In genomic region chrX:123201720-123202119, GRCh38 we compare ENCODE assay signal across 30 cellular contexts. TPM values are rescaled to one million over a fixed set of nuclear protein-coding genes. Genes with fewer than 3 reads are reported as not detected.
"Had no signal": no experiment of that assay in that cellular context is flagged by ENCODE, and none has a peak within 500 bp of the region (broad histone marks: within the 10 kb centered on the region; RNA-seq: fewer than 3 reads in every experiment).

No MANE protein-coding gene starts in this region.

- H3K27ac ChIP-seq: esophagus squamous epithelium, foreskin keratinocyte, hepatocyte, pancreas, psoas muscle, tibial artery had no signal

- H3K4me1 Mint-ChIP-seq: activated B cell treated with CpG ODN at 0.5 μM for 24 hours; activated CD4-positive, alpha-beta T cell treated with anti-CD3 and anti-CD28 coated beads for 36 hours; activated naive CD8-positive, alpha-beta T cell treated with anti-CD3 and anti-CD28 coated beads for 36 hours; activated T-helper 17 cell treated with anti-CD3 and anti-CD28 coated beads, Interleukin-2, amount 50 U/mL, for 72 hours; endodermal cell; immature natural killer cell; stimulated activated effector memory CD8-positive, alpha-beta T cell treated with anti-CD3 and anti-CD28 coated beads, Interleukin-12 subunit alpha, Interleukin-12 subunit beta, amount 100 ng/mL, for 72 hours; stimulated activated naive CD8-positive, alpha-beta T cell treated with anti-CD3 and anti-CD28 coated beads, Interleukin-15, amount 100 ng/mL, for 72 hours had no signal

- H3K4me3 ChIP-seq: esophagus squamous epithelium, hepatocyte, mucosa of descending colon, pancreas, psoas muscle, tibial artery had no signal

- H3K4me2 ChIP-seq: hepatocyte had no signal

- H3K27me3 Mint-ChIP-seq: activated B cell treated with CpG ODN at 0.5 μM for 24 hours; activated CD4-positive, alpha-beta T cell treated with anti-CD3 and anti-CD28 coated beads for 36 hours; activated naive CD8-positive, alpha-beta T cell treated with anti-CD3 and anti-CD28 coated beads for 36 hours; activated T-helper 17 cell treated with anti-CD3 and anti-CD28 coated beads, Interleukin-2, amount 50 U/mL, for 72 hours; stimulated activated naive CD8-positive, alpha-beta T cell treated with anti-CD3 and anti-CD28 coated beads, Interleukin-15, amount 100 ng/mL, for 72 hours had no signal

- H3K27me3 ChIP-seq: esophagus squamous epithelium, foreskin keratinocyte, hepatocyte, pancreas, tibial artery had no signal

- H2AFZ ChIP-seq: hepatocyte had no signal

- H3K36me3 Mint-ChIP-seq: activated naive CD8-positive, alpha-beta T cell treated with anti-CD3 and anti-CD28 coated beads for 36 hours; immature natural killer cell; stimulated activated effector memory CD8-positive, alpha-beta T cell treated with anti-CD3 and anti-CD28 coated beads, Interleukin-12 subunit alpha, Interleukin-12 subunit beta, amount 100 ng/mL, for 72 hours had no signal

- DNase-seq: activated B cell treated with CpG ODN at 0.5 μM for 24 hours; activated CD4-positive, alpha-beta T cell treated with anti-CD3 and anti-CD28 coated beads for 36 hours; activated CD4-positive, alpha-beta T cell treated with anti-CD3 and anti-CD28 coated beads, Interleukin-2, amount 50 U/mL, for 4 hours; activated CD8-positive, alpha-beta memory T cell treated with anti-CD3 and anti-CD28 coated beads for 24 hours; activated CD8-positive, alpha-beta memory T cell treated with anti-CD3 and anti-CD28 coated beads, Interleukin-2, amount 50 U/mL, for 4 hours; activated naive CD4-positive, alpha-beta T cell; activated naive CD8-positive, alpha-beta T cell treated with anti-CD3 and anti-CD28 coated beads for 36 hours; activated T-cell treated with anti-CD3 and anti-CD28 coated beads, Interleukin-2, amount 50 U/mL, for 24 hours; amniotic stem cell; cerebellar nuclear complex; cortex of kidney; endodermal cell; esophagus squamous epithelium; foreskin keratinocyte; immature natural killer cell; kidney glomerular epithelial cell; mesendoderm; mucosa of descending colon; nephron progenitor cell; pancreas; psoas muscle; right cardiac atrium; stimulated activated CD4-positive, alpha-beta T cell treated with anti-CD3 and anti-CD28 coated beads, Interleukin-1b, Interleukin-23, amount 100 ng/mL, for 48 hours; stimulated activated naive CD8-positive, alpha-beta T cell treated with anti-CD3 and anti-CD28 coated beads, Interleukin-15, amount 100 ng/mL, for 72 hours; T1000; tibial artery had no signal

- H3K36me3 ChIP-seq: esophagus squamous epithelium, pancreas, tibial artery had no signal

- H3K4me1 ChIP-seq: esophagus squamous epithelium, foreskin keratinocyte, pancreas, psoas muscle, tibial artery had no signal

- H3K9me3 Mint-ChIP-seq: activated B cell treated with CpG ODN at 0.5 μM for 24 hours; activated naive CD8-positive, alpha-beta T cell treated with anti-CD3 and anti-CD28 coated beads for 36 hours; activated T-cell treated with anti-CD3 and anti-CD28 coated beads, Interleukin-2, amount 50 U/mL, for 24 hours; activated T-helper 17 cell treated with anti-CD3 and anti-CD28 coated beads, Interleukin-2, amount 50 U/mL, for 72 hours; immature natural killer cell; stimulated activated effector memory CD8-positive, alpha-beta T cell treated with anti-CD3 and anti-CD28 coated beads, Interleukin-12 subunit alpha, Interleukin-12 subunit beta, amount 100 ng/mL, for 72 hours; stimulated activated naive CD8-positive, alpha-beta T cell treated with anti-CD3 and anti-CD28 coated beads, Interleukin-15, amount 100 ng/mL, for 72 hours; T-helper 1 cell treated with Interleukin-12 subunit alpha and Interleukin-12 subunit beta and Interleukin-4 antibody, amounts not matched to agents 30 μg/mL and 1 μg/mL, for 36 hours had no signal

- H3K27ac Mint-ChIP-seq: activated B cell treated with CpG ODN at 0.5 μM for 24 hours; activated CD4-positive, alpha-beta T cell treated with anti-CD3 and anti-CD28 coated beads for 36 hours; activated naive CD8-positive, alpha-beta T cell treated with anti-CD3 and anti-CD28 coated beads for 36 hours; activated T-cell treated with anti-CD3 and anti-CD28 coated beads, Interleukin-2, amount 50 U/mL, for 24 hours; activated T-helper 17 cell treated with anti-CD3 and anti-CD28 coated beads, Interleukin-2, amount 50 U/mL, for 72 hours; endodermal cell; immature natural killer cell; nephron progenitor cell; stimulated activated effector memory CD8-positive, alpha-beta T cell treated with anti-CD3 and anti-CD28 coated beads, Interleukin-12 subunit alpha, Interleukin-12 subunit beta, amount 100 ng/mL, for 72 hours; stimulated activated naive CD8-positive, alpha-beta T cell treated with anti-CD3 and anti-CD28 coated beads, Interleukin-15, amount 100 ng/mL, for 72 hours; T-helper 1 cell treated with Interleukin-12 subunit alpha and Interleukin-12 subunit beta and Interleukin-4 antibody, amounts not matched to agents 30 μg/mL and 1 μg/mL, for 36 hours had no signal

- H3K79me2 ChIP-seq: hepatocyte had no signal

- H3K4me3 Mint-ChIP-seq: activated B cell treated with CpG ODN at 0.5 μM for 24 hours; activated CD4-positive, alpha-beta T cell treated with anti-CD3 and anti-CD28 coated beads for 36 hours; activated naive CD8-positive, alpha-beta T cell treated with anti-CD3 and anti-CD28 coated beads for 36 hours; activated T-cell treated with anti-CD3 and anti-CD28 coated beads, Interleukin-2, amount 50 U/mL, for 24 hours; activated T-helper 17 cell treated with anti-CD3 and anti-CD28 coated beads, Interleukin-2, amount 50 U/mL, for 72 hours; endodermal cell; immature natural killer cell; nephron progenitor cell; stimulated activated effector memory CD8-positive, alpha-beta T cell treated with anti-CD3 and anti-CD28 coated beads, Interleukin-12 subunit alpha, Interleukin-12 subunit beta, amount 100 ng/mL, for 72 hours; stimulated activated naive CD8-positive, alpha-beta T cell treated with anti-CD3 and anti-CD28 coated beads, Interleukin-15, amount 100 ng/mL, for 72 hours; T-helper 1 cell treated with Interleukin-12 subunit alpha and Interleukin-12 subunit beta and Interleukin-4 antibody, amounts not matched to agents 30 μg/mL and 1 μg/mL, for 36 hours had no signal

- H3K9me3 ChIP-seq: esophagus squamous epithelium, mucosa of descending colon, pancreas, psoas muscle, tibial artery had no signal

RNA-seq across cellular contexts. Expression of gene GRIA3, which starts 17.6 kb away (rescaled TPM):
- total RNA-seq: activated B cell treated with CpG ODN at 0.5 μM for 24 hours; activated CD4-positive, alpha-beta T cell treated with anti-CD3 and anti-CD28 coated beads for 36 hours; activated naive CD8-positive, alpha-beta T cell treated with anti-CD3 and anti-CD28 coated beads for 36 hours; activated T-helper 17 cell treated with anti-CD3 and anti-CD28 coated beads, Interleukin-2, amount 50 U/mL, for 72 hours; foreskin keratinocyte had no signal
- polyA plus RNA-seq: foreskin keratinocyte, immature natural killer cell had no signal
